In genomic region chr4:80610199-80610598, GRCh38 we compare ENCODE assay signal across 15 cellular contexts.
"Had no signal": no experiment of that assay in that cellular context is flagged by ENCODE, and none has a peak within 500 bp of the region (broad histone marks: within the 10 kb centered on the region; RNA-seq: fewer than 3 reads in every experiment).

No MANE protein-coding gene starts in this region.

- H3K4me1 ChIP-seq: gastroesophageal sphincter, tibial artery, uterus had no signal

- H3K36me3 Mint-ChIP-seq: activated naive CD8-positive, alpha-beta T cell treated with anti-CD3 and anti-CD28 coated beads, Interleukin-2, amount 10 ng/mL, durations not matched to agents 7 days and 5 days had no signal

- H3K4me3 ChIP-seq: gastroesophageal sphincter, hepatocyte, right atrium auricular region, skin epidermis, tibial artery, uterus had no signal

- H3K4me3 Mint-ChIP-seq: activated naive CD8-positive, alpha-beta T cell treated with anti-CD3 and anti-CD28 coated beads, Interleukin-2, amount 10 ng/mL, durations not matched to agents 7 days and 5 days had no signal

- H2AFZ ChIP-seq: hepatocyte had no signal

- ATAC-seq: gastroesophageal sphincter had no signal

- H3K36me3 ChIP-seq: gastroesophageal sphincter, neutrophil, right atrium auricular region, tibial artery, uterus had no signal

- H3K27ac Mint-ChIP-seq: activated naive CD8-positive, alpha-beta T cell treated with anti-CD3 and anti-CD28 coated beads, Interleukin-2, amount 10 ng/mL, durations not matched to agents 7 days and 5 days had no signal

- H3K4me1 Mint-ChIP-seq: activated naive CD8-positive, alpha-beta T cell treated with anti-CD3 and anti-CD28 coated beads, Interleukin-2, amount 10 ng/mL, durations not matched to agents 7 days and 5 days had no signal

- DNase-seq: activated CD4-positive, alpha-beta T cell treated with anti-CD3 and anti-CD28 coated beads for 1 hour; activated CD4-positive, alpha-beta T cell treated with anti-CD3 and anti-CD28 coated beads, Interleukin-2, amount 50 U/mL, for 48 hours; activated gamma-delta T cell; activated naive CD8-positive, alpha-beta T cell treated with anti-CD3 and anti-CD28 coated beads, Interleukin-2, amount 10 ng/mL, durations not matched to agents 7 days and 5 days; activated T-cell treated with anti-CD3 and anti-CD28 coated beads, Interleukin-2, amount 50 U/mL, for 48 hours; anterior cingulate cortex; cerebellar nuclear complex; dermis blood vessel endothelial cell; tibial artery; uterus had no signal

- H3K27ac ChIP-seq: gastroesophageal sphincter, hepatocyte, neutrophil, right atrium auricular region, skin epidermis, tibial artery, uterus had no signal

- H3K9me3 ChIP-seq: gastroesophageal sphincter, neutrophil, right atrium auricular region, tibial artery, uterus had no signal

- H3K27me3 ChIP-seq: gastroesophageal sphincter, hepatocyte, neutrophil, right atrium auricular region, tibial artery, uterus had no signal

- H3K4me2 ChIP-seq: hepatocyte had no signal

- H3K27me3 Mint-ChIP-seq: activated naive CD8-positive, alpha-beta T cell treated with anti-CD3 and anti-CD28 coated beads, Interleukin-2, amount 10 ng/mL, durations not matched to agents 7 days and 5 days had no signal

- H3K79me2 ChIP-seq: hepatocyte had no signal
